Comparison of ENCODE assay signal across 8 cellular contexts in the genomic region with DNA sequence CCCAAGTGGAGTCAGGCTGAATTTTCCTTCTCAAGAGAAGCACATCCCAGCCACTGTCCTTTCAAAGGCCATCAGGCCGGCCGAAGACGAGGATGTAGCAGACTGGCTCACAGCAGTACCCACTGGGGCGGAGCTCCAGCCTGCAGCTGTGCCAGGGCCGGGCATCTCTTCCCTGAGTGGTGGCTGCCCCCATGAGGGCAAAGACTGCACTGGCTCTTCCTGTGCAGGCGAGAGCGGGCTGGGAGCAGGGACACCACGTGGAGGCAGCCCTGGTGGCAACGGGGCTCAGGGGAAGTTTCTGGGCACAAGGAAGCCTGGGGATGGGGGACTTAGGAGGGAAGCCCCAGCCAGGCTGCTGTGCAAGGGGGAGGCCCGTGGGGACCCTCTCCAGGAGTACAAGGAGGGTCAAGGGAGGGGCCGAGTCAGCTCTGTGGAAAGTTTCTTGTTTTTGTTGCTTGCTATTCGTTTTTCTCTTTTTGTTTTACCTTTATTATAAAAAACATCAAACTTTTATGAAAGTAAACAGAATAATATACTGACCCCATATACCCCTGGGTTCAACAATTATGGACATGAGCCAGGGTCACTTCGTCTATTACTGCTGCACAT.
DNase-seq lines count a peak whose midpoint lies in the region; ATAC-seq and TF ChIP-seq lines count a peak whose summit lies in the region.

No MANE protein-coding gene starts in this region.

- peak; percentile 88 for DNase-seq in Right ventricle myocardium inferior (ENCODE audit: missing footprints)
- DNase-seq in cardiac septum (ENCODE audit: low spot score), result no peak
- peak; percentile 77 for DNase-seq in NCI-H128 (lab: John Stamatoyannopoulos, UW; ENCODE audit: unreplicated experiment)
- peak; percentile 8 to 25 for DNase-seq in cerebellar nuclear complex (lab: John Stamatoyannopoulos, UW)
- peak; percentile 79 for DNase-seq in left lobe of liver (ENCODE audit: low spot score)
- DNase-seq in stimulated activated CD4-positive, alpha-beta T cell treated with anti-CD3 and anti-CD28 coated beads, Interleukin-4, amount 100 ng/mL, for 1 hour, result peak; percentile 35

- intact Hi-C loops in Right ventricle myocardium inferior (cut with DNase I) (loop anchor here (5.0 kb wide), 2 partner anchors 87 to 157 kb away; no protein-coding TSS in a partner anchor), cardiac septum (cut with DNase I) (loop anchor here (5.0 to 10.0 kb wide), 2 partner anchors 87 to 240 kb away; no protein-coding TSS in a partner anchor)

- peak; percentile 94 for ATAC-seq in Right ventricle myocardium inferior
- ATAC-seq in SK-N-SH treated with all-trans-retinoic acid at 6 μM for 48 hours, result peak; percentile 100
- ATAC-seq in left lobe of liver, result peak; percentile 100
- no peak for ATAC-seq in GM21619 (IDR thresholded peaks at IDR 0.05; ENCODE audit: unreplicated experiment)

TF ChIP-seq in SK-N-SH treated with all-trans-retinoic acid at 6 μM for 48 hours, 23 proteins besides CTCF, POLR2A, EP300 and RAD21:
- no peak for TF ChIP-seq ZNF70 (CRISPR knock-in tag; IDR thresholded peaks at IDR 0.05)
- TF ChIP-seq ZFP30 (CRISPR knock-in tag; IDR thresholded peaks at IDR 0.05), result no peak
- TF ChIP-seq CSRNP3 (CRISPR knock-in tag; IDR thresholded peaks at IDR 0.05), result no peak
